ENCODE assay signal across 10 cellular contexts in the genomic region with DNA sequence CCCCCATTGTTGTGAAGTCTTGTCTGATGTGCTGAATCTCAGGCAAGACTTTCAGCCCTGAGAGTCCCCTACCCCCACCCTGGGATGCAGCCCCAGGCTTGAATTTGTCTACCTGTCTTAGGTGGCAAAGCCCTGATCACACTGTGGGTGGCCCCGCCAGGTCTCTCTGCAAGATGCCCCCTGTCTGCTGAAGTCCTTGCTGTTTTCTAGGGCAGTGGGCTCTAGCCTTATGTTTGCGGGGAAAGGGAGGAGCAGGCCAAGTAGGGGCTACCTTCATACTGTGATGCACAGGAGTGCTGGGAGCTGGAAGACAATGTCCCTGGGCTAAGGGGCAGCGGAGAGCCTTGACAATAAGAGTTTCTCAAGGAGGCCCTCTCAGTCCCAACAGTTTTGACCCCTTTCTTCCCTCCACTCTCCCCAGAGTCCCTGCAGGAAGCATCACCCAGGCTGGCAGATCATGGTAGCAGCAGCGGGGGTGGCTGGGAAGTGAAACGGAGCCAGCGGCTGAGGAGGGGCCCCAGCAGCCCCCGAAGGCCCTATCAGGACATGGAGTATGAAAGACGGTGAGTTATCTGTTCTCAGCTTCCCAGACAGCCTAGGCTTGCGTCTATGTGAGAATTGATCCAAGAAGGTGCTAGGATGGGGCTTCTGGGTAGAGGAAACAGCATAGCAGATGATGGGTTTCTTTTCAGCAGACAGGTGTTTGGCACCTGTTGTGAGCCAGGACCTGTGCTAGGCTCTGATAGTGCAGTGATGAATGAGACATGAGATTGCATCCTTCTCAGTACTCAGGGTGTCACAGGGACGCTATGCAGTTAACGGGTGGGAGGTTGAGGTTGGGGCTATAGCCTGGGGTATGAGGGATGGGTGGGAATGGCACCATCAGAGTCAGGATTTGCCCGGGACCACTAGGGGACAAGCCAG. TPM values are rescaled to one million over a fixed set of nuclear protein-coding genes. Genes with fewer than 3 reads are reported as not detected.
DNase-seq lines count a peak whose midpoint lies in the region; ATAC-seq and TF ChIP-seq lines count a peak whose summit lies in the region.
"Had no signal": no experiment of that assay in that cellular context is flagged by ENCODE, and none has a peak within 500 bp of the region (broad histone marks: within the 10 kb centered on the region; RNA-seq: fewer than 3 reads in every experiment).

No MANE protein-coding gene starts in this region.

- peaks cover 70% of the 10 kb centered on the region for H3K79me2 ChIP-seq in hepatocyte

- intact Hi-C loops in activated T-helper 1 cell treated with anti-CD3 and anti-CD28 coated beads, Interleukin-12 subunit alpha, Interleukin-12 subunit beta, Interleukin-2, Interleukin-4 antibody, amounts not matched to agents 30 ng/mL and 10 ng/mL and 1 ng/mL, durations not matched to agents 14 hours and 24 hours and 36 hours (cut with micrococcal nuclease), result no loop called here
- intact Hi-C loops in ovary (cut with DNase I), result no loop called here

- H3K4me3 ChIP-seq in hepatocyte, result no peak overlapping the region
- peak overlapping the region; percentile 83 for H3K4me3 ChIP-seq in thoracic aorta
- no peak overlapping the region for H3K4me3 ChIP-seq in ovary

- H3K27ac ChIP-seq in hepatocyte (no peak overlapping the region), thoracic aorta (peak overlapping the region in 1 of 2 donors; percentile 96), ovary (no peak overlapping the region)

- peaks cover 39% of the 10 kb centered on the region for H3K4me1 Mint-ChIP-seq in activated T-cell treated with anti-CD3 and anti-CD28 coated beads, Interleukin-2, amount 50 U/mL, for 72 hours (ENCODE audit: low read depth)
- peaks cover 18% of the 10 kb centered on the region for H3K4me1 Mint-ChIP-seq in activated T-helper 1 cell treated with anti-CD3 and anti-CD28 coated beads, Interleukin-12 subunit alpha, Interleukin-12 subunit beta, Interleukin-2, Interleukin-4 antibody, amounts not matched to agents 30 ng/mL and 10 ng/mL and 1 ng/mL, durations not matched to agents 14 hours and 24 hours and 36 hours (ENCODE audit: low read depth)

- no peaks in the 10 kb centered on the region for H3K9me3 Mint-ChIP-seq in activated T-cell treated with anti-CD3 and anti-CD28 coated beads, Interleukin-2, amount 50 U/mL, for 72 hours
- H3K9me3 Mint-ChIP-seq in activated T-helper 1 cell treated with anti-CD3 and anti-CD28 coated beads, Interleukin-12 subunit alpha, Interleukin-12 subunit beta, Interleukin-2, Interleukin-4 antibody, amounts not matched to agents 30 ng/mL and 10 ng/mL and 1 ng/mL, durations not matched to agents 14 hours and 24 hours and 36 hours, result peaks cover 3% of the 10 kb centered on the region

- no peak for ATAC-seq in activated T-cell treated with anti-CD3 and anti-CD28 coated beads, Interleukin-2, amount 50 U/mL, for 72 hours (replicated peaks in 1 of 2)
- no peak for ATAC-seq in thoracic aorta (ENCODE audit: insufficient number of reproducible peaks, low FRiP score, low read depth)

- peaks cover 3% of the 10 kb centered on the region for H3K27me3 Mint-ChIP-seq in activated T-cell treated with anti-CD3 and anti-CD28 coated beads, Interleukin-2, amount 50 U/mL, for 72 hours (ENCODE audit: low read depth)
- peaks cover 2% of the 10 kb centered on the region for H3K27me3 Mint-ChIP-seq in activated T-helper 1 cell treated with anti-CD3 and anti-CD28 coated beads, Interleukin-12 subunit alpha, Interleukin-12 subunit beta, Interleukin-2, Interleukin-4 antibody, amounts not matched to agents 30 ng/mL and 10 ng/mL and 1 ng/mL, durations not matched to agents 14 hours and 24 hours and 36 hours (ENCODE audit: insufficient read depth)

- H3K36me3 ChIP-seq in hepatocyte (replicated peaks; ENCODE audit: insufficient read depth, low read depth) (no peaks in the 10 kb centered on the region), thoracic aorta (no peaks in the 10 kb centered on the region), ovary (no peaks in the 10 kb centered on the region)

- peak overlapping the region; percentile 82 for H3K4me2 ChIP-seq in hepatocyte

- no peak for TF ChIP-seq POLR2A in ovary (IDR thresholded peaks at IDR 0.05)

- 76% methylated on average over 12 of the region's 12 CpGs for WGBS in hepatocyte (ENCODE audit: low lambda C conversion rate, missing lambda C conversion rate)
- 68 to 80% (median 78%) methylated on average over 12 of the region's 12 CpGs for WGBS in ovary, 3 donors

- H3K9me3 ChIP-seq in hepatocyte (ENCODE audit: low read depth), result no peaks in the 10 kb centered on the region
- H3K9me3 ChIP-seq in thoracic aorta, result no peaks in the 10 kb centered on the region
- no peaks in the 10 kb centered on the region for H3K9me3 ChIP-seq in ovary

- H3K27me3 ChIP-seq in hepatocyte (no peaks in the 10 kb centered on the region), thoracic aorta (replicated peaks; ENCODE audit: insufficient read depth) (no peaks in the 10 kb centered on the region), ovary (no peaks in the 10 kb centered on the region)

- H3K36me3 Mint-ChIP-seq in activated T-cell treated with anti-CD3 and anti-CD28 coated beads, Interleukin-2, amount 50 U/mL, for 72 hours (ENCODE audit: insufficient read depth in 2 of 2), result peaks cover 10 to 24% of the 10 kb centered on the region in 2 donors
- H3K36me3 Mint-ChIP-seq in activated T-helper 1 cell treated with anti-CD3 and anti-CD28 coated beads, Interleukin-12 subunit alpha, Interleukin-12 subunit beta, Interleukin-2, Interleukin-4 antibody, amounts not matched to agents 30 ng/mL and 10 ng/mL and 1 ng/mL, durations not matched to agents 14 hours and 24 hours and 36 hours (ENCODE audit: low read depth), result peaks cover 37% of the 10 kb centered on the region

- no peaks in the 10 kb centered on the region for H3K9me2 ChIP-seq in hepatocyte (replicated peaks; ENCODE audit: insufficient read depth)

- no peak for DNase-seq in activated T-cell treated with anti-CD3 and anti-CD28 coated beads, Interleukin-2, amount 50 U/mL, for 72 hours
- no peak for DNase-seq in activated T-cell treated with anti-CD3 and anti-CD28 coated beads, Interleukin-2, amount 50 U/mL, for 1 hour
- no peak for DNase-seq in activated T-helper 1 cell treated with anti-CD3 and anti-CD28 coated beads, Interleukin-12 subunit alpha, Interleukin-12 subunit beta, Interleukin-2, Interleukin-4 antibody, amounts not matched to agents 30 ng/mL and 10 ng/mL and 1 ng/mL, durations not matched to agents 14 hours and 24 hours and 36 hours (ENCODE audit: low spot score)
- DNase-seq in hepatocyte (ENCODE audit: low spot score), result no peak
- no peak for DNase-seq in thoracic aorta (ENCODE audit: low spot score)
- no peak for DNase-seq in stimulated activated naive CD4-positive, alpha-beta T cell treated with Interleukin-2 at 50 U/mL for 16 hours (lab: John Stamatoyannopoulos, UW)
- no peak for DNase-seq in ovary
- DNase-seq in amniotic stem cell (lab: John Stamatoyannopoulos, UW), result no peak
- DNase-seq: activated effector memory CD4-positive, alpha-beta T cell treated with anti-CD3 and anti-CD28 coated beads, Interleukin-2, amount 50 U/mL, for 16 hours; islet precursor cell had no signal

- peak overlapping the region; percentile 96 to 100 for H3K4me3 Mint-ChIP-seq in activated T-cell treated with anti-CD3 and anti-CD28 coated beads, Interleukin-2, amount 50 U/mL, for 72 hours
- peak overlapping the region; percentile 57 for H3K4me3 Mint-ChIP-seq in activated T-helper 1 cell treated with anti-CD3 and anti-CD28 coated beads, Interleukin-12 subunit alpha, Interleukin-12 subunit beta, Interleukin-2, Interleukin-4 antibody, amounts not matched to agents 30 ng/mL and 10 ng/mL and 1 ng/mL, durations not matched to agents 14 hours and 24 hours and 36 hours

- TF ChIP-seq CTCF in hepatocyte (IDR thresholded peaks at IDR 0.05; ENCODE audit: poor library complexity) (no peak), thoracic aorta (IDR thresholded peaks at IDR 0.05) (no peak), ovary (IDR thresholded peaks at IDR 0.05) (no peak)

- H2AFZ ChIP-seq in hepatocyte, result no peak overlapping the region

- peaks cover 29% of the 10 kb centered on the region for H4K20me1 ChIP-seq in hepatocyte (ENCODE audit: insufficient read depth, poor library complexity, severe bottlenecking)

- no peak for TF ChIP-seq EP300 in ovary (IDR thresholded peaks at IDR 0.05)

- peak overlapping the region; percentile 93 for H3K27ac Mint-ChIP-seq in activated T-cell treated with anti-CD3 and anti-CD28 coated beads, Interleukin-2, amount 50 U/mL, for 72 hours
- peak overlapping the region; percentile 18 for H3K27ac Mint-ChIP-seq in activated T-helper 1 cell treated with anti-CD3 and anti-CD28 coated beads, Interleukin-12 subunit alpha, Interleukin-12 subunit beta, Interleukin-2, Interleukin-4 antibody, amounts not matched to agents 30 ng/mL and 10 ng/mL and 1 ng/mL, durations not matched to agents 14 hours and 24 hours and 36 hours

- H3K4me1 ChIP-seq in hepatocyte (ENCODE audit: insufficient read depth) (peaks cover 4% of the 10 kb centered on the region), thoracic aorta (ENCODE audit: control insufficient read depth in 1 of 2, low read depth in 2 of 2) (peaks cover 9 to 22% of the 10 kb centered on the region in 2 donors), ovary (ENCODE audit: insufficient read depth) (peaks cover 18% of the 10 kb centered on the region)

RNA-seq across cellular contexts. Expression of gene RBM10, which starts 2.2 kb away (rescaled TPM):
- total RNA-seq in activated T-cell treated with anti-CD3 and anti-CD28 coated beads, Interleukin-2, amount 50 U/mL, for 72 hours, result 10 to 100 TPM; 71.6 to 82.4 TPM
- 62.0 and 64.1 TPM in 2 replicates for total RNA-seq in activated T-helper 1 cell treated with anti-CD3 and anti-CD28 coated beads, Interleukin-12 subunit alpha, Interleukin-12 subunit beta, Interleukin-2, Interleukin-4 antibody, amounts not matched to agents 30 ng/mL and 10 ng/mL and 1 ng/mL, durations not matched to agents 14 hours and 24 hours and 36 hours
- total RNA-seq in hepatocyte (21.7 and 26.4 TPM in 2 replicates), thoracic aorta (10 to 100 TPM; 24.1 to 25.2 TPM), ovary (10 to 100 TPM; 28.6 to 53.0 (median 36.7) TPM)
- polyA plus RNA-seq in hepatocyte (29.2 and 35.9 TPM in 2 replicates), ovary (10 to 100 TPM; 12.0 to 39.5 TPM)

RNA-seq across cellular contexts. Expression of gene NDUFB11, which starts 2.7 kb away (rescaled TPM):
- total RNA-seq in activated T-cell treated with anti-CD3 and anti-CD28 coated beads, Interleukin-2, amount 50 U/mL, for 72 hours, result 10 to 100 TPM; 66.7 to 84.3 TPM
- 84.5 and 88.7 TPM in 2 replicates for total RNA-seq in activated T-helper 1 cell treated with anti-CD3 and anti-CD28 coated beads, Interleukin-12 subunit alpha, Interleukin-12 subunit beta, Interleukin-2, Interleukin-4 antibody, amounts not matched to agents 30 ng/mL and 10 ng/mL and 1 ng/mL, durations not matched to agents 14 hours and 24 hours and 36 hours
- 64.3 and 65.4 TPM in 2 replicates for total RNA-seq in hepatocyte
- 146 and 168 TPM in 2 replicates for polyA plus RNA-seq in hepatocyte
- total RNA-seq in thoracic aorta, result 10 to 100 TPM; 24.0 to 35.3 TPM
- 10 to 100 TPM; 35.8 to 82.0 (median 44.6) TPM for total RNA-seq in ovary
- polyA plus RNA-seq in ovary, result 10 to 100 TPM; 33.9 to 45.0 TPM

RNA-seq across cellular contexts. Expression of gene UBA1, which starts 46.4 kb away (rescaled TPM):
- 100 to 1,000 TPM; 160 to 197 TPM for total RNA-seq in activated T-cell treated with anti-CD3 and anti-CD28 coated beads, Interleukin-2, amount 50 U/mL, for 72 hours
- 221 and 223 TPM in 2 replicates for total RNA-seq in activated T-helper 1 cell treated with anti-CD3 and anti-CD28 coated beads, Interleukin-12 subunit alpha, Interleukin-12 subunit beta, Interleukin-2, Interleukin-4 antibody, amounts not matched to agents 30 ng/mL and 10 ng/mL and 1 ng/mL, durations not matched to agents 14 hours and 24 hours and 36 hours
- 231 and 253 TPM in 2 replicates for total RNA-seq in hepatocyte
- polyA plus RNA-seq in hepatocyte, result 213 and 236 TPM in 2 replicates
- 100 to 1,000 TPM; 132 to 133 TPM for total RNA-seq in thoracic aorta
- 100 to 1,000 TPM in 6 of 7 donors, 10 to 100 TPM in 1; 91.8 to 196 (median 177) TPM for total RNA-seq in ovary
- 100 to 1,000 TPM in 1 of 2 donors, 10 to 100 TPM in 1; 90.0 to 129 TPM for polyA plus RNA-seq in ovary
